ENCODE assay signal across 29 cellular contexts in the genomic region with DNA sequence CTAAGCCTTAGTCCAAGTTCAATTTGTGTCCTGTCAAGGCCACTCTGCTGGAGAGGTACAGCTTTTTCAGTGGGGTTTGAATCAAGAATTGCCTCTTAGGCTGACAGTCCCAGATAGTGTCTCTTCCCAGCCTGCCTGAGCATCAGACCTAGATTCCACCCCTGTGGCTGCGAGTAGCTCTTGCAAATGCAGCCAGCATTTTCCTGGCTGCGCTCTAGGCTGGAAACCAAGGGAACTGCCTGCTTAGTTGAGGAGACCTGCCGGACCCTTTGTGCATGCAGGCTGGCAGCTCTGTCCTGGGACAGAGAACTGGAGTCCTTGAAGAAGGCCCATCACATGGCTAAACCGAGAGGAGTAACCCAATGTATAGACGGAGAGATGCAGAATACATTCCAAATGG.
"Had no signal": no experiment of that assay in that cellular context is flagged by ENCODE, and none has a peak within 500 bp of the region (broad histone marks: within the 10 kb centered on the region; RNA-seq: fewer than 3 reads in every experiment).

No MANE protein-coding gene starts in this region.

- H3K27ac ChIP-seq: dorsolateral prefrontal cortex, epithelial cell of prostate, foreskin keratinocyte, gastroesophageal sphincter, heart right ventricle, lower lobe of right lung, parathyroid adenoma, right lobe of liver, stomach, thyroid gland, vagina had no signal

- H2AFZ ChIP-seq: parathyroid adenoma had no signal

- H3K4me3 ChIP-seq: dorsolateral prefrontal cortex, gastroesophageal sphincter, heart right ventricle, lower lobe of right lung, right lobe of liver, stomach, thyroid gland, vagina had no signal

- H3K4me3 Mint-ChIP-seq: memory B cell; mesothelial cell of epicardium; naive thymus-derived CD4-positive, alpha-beta T cell; nephron had no signal

- H3K9ac ChIP-seq: parathyroid adenoma had no signal

- H3K36me3 Mint-ChIP-seq: memory B cell; mesothelial cell of epicardium; naive thymus-derived CD4-positive, alpha-beta T cell had no signal

- H3K27me3 ChIP-seq: foreskin keratinocyte, gastroesophageal sphincter, right lobe of liver, thyroid gland, vagina had no signal

- H3K27ac Mint-ChIP-seq: memory B cell; mesothelial cell of epicardium; naive thymus-derived CD4-positive, alpha-beta T cell; nephron; progenitor cell of endocrine pancreas had no signal

- H3K4me1 Mint-ChIP-seq: memory B cell; mesothelial cell of epicardium; naive thymus-derived CD4-positive, alpha-beta T cell had no signal

- H3K9me3 Mint-ChIP-seq: mesothelial cell of epicardium, nephron had no signal

- H3K27me3 Mint-ChIP-seq: memory B cell, progenitor cell of endocrine pancreas had no signal

- H3K9me3 ChIP-seq: gastroesophageal sphincter, lower lobe of right lung, right lobe of liver, stomach, thyroid gland, vagina had no signal

- H3K79me2 ChIP-seq: parathyroid adenoma had no signal

- FAIRE-seq: colon, keratinocyte, small intestine had no signal

- H3K4me1 ChIP-seq: foreskin keratinocyte, gastroesophageal sphincter, lower lobe of right lung, parathyroid adenoma, right lobe of liver, stomach, thyroid gland, vagina had no signal

- DNase-seq: dorsolateral prefrontal cortex; effector CD4-positive, alpha-beta T cell; foreskin keratinocyte; heart right ventricle; hippocampal formation; left ventricle myocardium superior; lower lobe of right lung; naive thymus-derived CD4-positive, alpha-beta T cell; occipital lobe; right lobe of liver; small intestine; stimulated activated CD4-positive, alpha-beta T cell treated with anti-CD3 and anti-CD28 coated beads, Interleukin-12 subunit alpha, Interleukin-12 subunit beta, amount 100 ng/mL, for 4 hours; stimulated activated CD4-positive, alpha-beta T cell treated with anti-CD3 and anti-CD28 coated beads, Interleukin-1b, Interleukin-23, amount 100 ng/mL, for 48 hours; stimulated activated CD4-positive, alpha-beta T cell treated with anti-CD3 and anti-CD28 coated beads, Interleukin-4, amount 100 ng/mL, for 1 hour; stimulated activated CD8-positive, alpha-beta memory T cell treated with anti-CD3 and anti-CD28 coated beads, Interleukin-4, amount 100 ng/mL, for 48 hours; stimulated activated naive CD4-positive, alpha-beta T cell; stomach; thyroid gland; trophoblast cell had no signal

- H3K36me3 ChIP-seq: gastroesophageal sphincter, heart right ventricle, lower lobe of right lung, right lobe of liver, stomach, thyroid gland, vagina had no signal
